12 cellular contexts compared by ENCODE assay signal in genomic region chr20:19706463-19706862, GRCh38. TPM values are rescaled to one million over a fixed set of nuclear protein-coding genes. Genes with fewer than 3 reads are reported as not detected.
DNase-seq lines count a peak whose midpoint lies in the region; ATAC-seq and TF ChIP-seq lines count a peak whose summit lies in the region.
"Had no signal": no experiment of that assay in that cellular context is flagged by ENCODE, and none has a peak within 500 bp of the region (broad histone marks: within the 10 kb centered on the region; RNA-seq: fewer than 3 reads in every experiment).

No MANE protein-coding gene starts in this region.

- H3K27me3 ChIP-seq in Karpas-422 (ENCODE audit: low read length) (no peaks in the 10 kb centered on the region), endodermal cell (ENCODE audit: control insufficient read depth, insufficient read depth, low read length, poor library complexity, severe bottlenecking) (no peaks in the 10 kb centered on the region)
- H3K27me3 ChIP-seq: breast epithelium, uterus had no signal

- H3K27ac Mint-ChIP-seq in memory B cell (no peak overlapping the region), endodermal cell (no peak overlapping the region)
- H3K27ac Mint-ChIP-seq in activated naive CD4-positive, alpha-beta T cell treated with anti-CD3 and anti-CD28 coated beads for 36 hours = no peak overlapping the region
- H3K27ac Mint-ChIP-seq: activated CD4-positive, alpha-beta T cell treated with anti-CD3 and anti-CD28 coated beads for 36 hours had no signal

- H3K4me3 Mint-ChIP-seq in memory B cell = no peak overlapping the region
- H3K4me3 Mint-ChIP-seq in endodermal cell = no peak overlapping the region
- no peak overlapping the region for H3K4me3 Mint-ChIP-seq in activated naive CD4-positive, alpha-beta T cell treated with anti-CD3 and anti-CD28 coated beads for 36 hours
- H3K4me3 Mint-ChIP-seq: activated CD4-positive, alpha-beta T cell treated with anti-CD3 and anti-CD28 coated beads for 36 hours had no signal

- H3K79me2 ChIP-seq in Karpas-422 (ENCODE audit: low read length) = no peaks in the 10 kb centered on the region

- peak; percentile 83 for DNase-seq in Karpas-422
- peak; percentile 30 to 54 for DNase-seq in memory B cell (ENCODE audit: low spot score in 2 of 2)
- DNase-seq in kidney glomerular epithelial cell (lab: John Stamatoyannopoulos, UW) = no peak
- DNase-seq in endodermal cell = no peak
- no peak for DNase-seq in activated naive CD4-positive, alpha-beta T cell treated with anti-CD3 and anti-CD28 coated beads for 36 hours
- DNase-seq: activated CD4-positive, alpha-beta T cell treated with anti-CD3 and anti-CD28 coated beads for 36 hours; uterus had no signal

- H3K9me3 Mint-ChIP-seq in memory B cell (peaks cover 7% of the 10 kb centered on the region), endodermal cell (peaks cover 14% of the 10 kb centered on the region)
- H3K9me3 Mint-ChIP-seq in activated naive CD4-positive, alpha-beta T cell treated with anti-CD3 and anti-CD28 coated beads for 36 hours = peaks cover 6% of the 10 kb centered on the region

- 96 to 100% methylated on average over 4 of the region's 4 CpGs for WGBS in endodermal cell (ENCODE audit: insufficient coverage in 1 of 2, insufficient read length in 1 of 2), 2 experiments

- H3K4me2 ChIP-seq in Karpas-422 (ENCODE audit: low read depth, low read length, poor library complexity, severe bottlenecking) = peak overlapping the region; percentile 50

- H3K36me3 Mint-ChIP-seq in memory B cell = peaks cover 5% of the 10 kb centered on the region
- peaks cover 4% of the 10 kb centered on the region for H3K36me3 Mint-ChIP-seq in endodermal cell (ENCODE audit: low read depth)
- no peaks in the 10 kb centered on the region for H3K36me3 Mint-ChIP-seq in activated naive CD4-positive, alpha-beta T cell treated with anti-CD3 and anti-CD28 coated beads for 36 hours (ENCODE audit: low read depth)

- 0 out of 2 replicates have a peak, but pooled peaks cover 4% of the 10 kb centered on the region for H3K36me3 ChIP-seq in Karpas-422 (ENCODE audit: insufficient read depth, low read length)
- no peaks in the 10 kb centered on the region for H3K36me3 ChIP-seq in endodermal cell (ENCODE audit: control insufficient read depth, insufficient read depth, low read length)
- H3K36me3 ChIP-seq: breast epithelium, SJSA1, uterus had no signal

- H3K4me3 ChIP-seq in Karpas-422 (ENCODE audit: low read length) (peak overlapping the region; percentile 7; the same call in 1 of the 2 replicates), endodermal cell (ENCODE audit: low read length) (no peak overlapping the region)
- H3K4me3 ChIP-seq: breast epithelium, SJSA1, uterus had no signal

- no peak for TF ChIP-seq CTCF in endodermal cell (conservative IDR thresholded peaks at IDR 0.05)

- H3K4me1 ChIP-seq in Karpas-422 (ENCODE audit: low read length) = peaks cover 62% of the 10 kb centered on the region
- no peaks in the 10 kb centered on the region for H3K4me1 ChIP-seq in endodermal cell (ENCODE audit: control insufficient read depth, insufficient read depth, low read length)
- H3K4me1 ChIP-seq: breast epithelium, SJSA1 had no signal

- no peaks in the 10 kb centered on the region for H4K20me1 ChIP-seq in Karpas-422 (ENCODE audit: insufficient read depth, low read depth, low read length)

- H3K4me1 Mint-ChIP-seq in memory B cell (peaks cover 20% of the 10 kb centered on the region), endodermal cell (peaks cover 14% of the 10 kb centered on the region)
- H3K4me1 Mint-ChIP-seq in activated naive CD4-positive, alpha-beta T cell treated with anti-CD3 and anti-CD28 coated beads for 36 hours (ENCODE audit: low read depth) = no peaks in the 10 kb centered on the region
- H3K4me1 Mint-ChIP-seq: activated CD4-positive, alpha-beta T cell treated with anti-CD3 and anti-CD28 coated beads for 36 hours had no signal

- H2AFZ ChIP-seq in Karpas-422 (ENCODE audit: low read length) = no peak overlapping the region

- peak overlapping the region; percentile 72 for H3K27ac ChIP-seq in Karpas-422 (ENCODE audit: low read length)
- no peak overlapping the region for H3K27ac ChIP-seq in endodermal cell (ENCODE audit: low read depth, low read length)
- H3K27ac ChIP-seq: breast epithelium, SJSA1, uterus had no signal

- H3K9me3 ChIP-seq in Karpas-422 (ENCODE audit: low read length) (peaks cover 4% of the 10 kb centered on the region; the same call in 1 of the 2 replicates), endodermal cell (ENCODE audit: control insufficient read depth, low read length) (peaks cover 13% of the 10 kb centered on the region)
- H3K9me3 ChIP-seq: SJSA1, uterus had no signal

- H3K27me3 Mint-ChIP-seq in memory B cell (no peaks in the 10 kb centered on the region), endodermal cell (ENCODE audit: insufficient read depth) (peaks cover 17% of the 10 kb centered on the region)
- peaks cover 2% of the 10 kb centered on the region for H3K27me3 Mint-ChIP-seq in activated naive CD4-positive, alpha-beta T cell treated with anti-CD3 and anti-CD28 coated beads for 36 hours (ENCODE audit: low read depth)

- H3K9ac ChIP-seq in Karpas-422 (ENCODE audit: low read length) (peak overlapping the region; percentile 25; the same call in 1 of the 2 replicates), endodermal cell (ENCODE audit: extremely low read depth, low read length, poor library complexity, severe bottlenecking) (no peak overlapping the region)

- intact Hi-C loops in activated naive CD4-positive, alpha-beta T cell treated with anti-CD3 and anti-CD28 coated beads for 36 hours (cut with micrococcal nuclease) = no loop called here

- H3K9me2 ChIP-seq in Karpas-422 (replicated peaks; ENCODE audit: insufficient read depth, low read length) = no peaks in the 10 kb centered on the region

- CTCF ChIA-PET in activated naive CD4-positive, alpha-beta T cell treated with anti-CD3 and anti-CD28 coated beads for 36 hours (lab: Charles Lee) = interaction anchor here (2.6 kb wide), 1 partner anchor 13 kb away, joined by 9 read pairs; no protein-coding TSS in a partner anchor

- ATAC-seq in GM18868 (IDR thresholded peaks at IDR 0.05; ENCODE audit: unreplicated experiment) = peak; percentile 96
- peak; percentile 54 for ATAC-seq in GM21737 (IDR thresholded peaks at IDR 0.05; ENCODE audit: unreplicated experiment)
- peak; percentile 96 for ATAC-seq in memory B cell (ENCODE audit: low read depth)
- no peak for ATAC-seq in HG02885 (IDR thresholded peaks at IDR 0.05; ENCODE audit: poor library complexity, unreplicated experiment)
- ATAC-seq: activated CD4-positive, alpha-beta T cell treated with anti-CD3 and anti-CD28 coated beads for 36 hours had no signal

RNA-seq across cellular contexts. Expression of gene RIN2, which starts 51.6 kb away (rescaled TPM):
- 1.7 and 3.3 TPM in 2 replicates for total RNA-seq in Karpas-422 (2014; rRNA removed; shearing (Covaris generic); ENCODE audit: low replicate concordance)
- 10 to 100 TPM; 17.0 to 19.6 TPM for total RNA-seq in endodermal cell
- 15.3 TPM for polyA plus RNA-seq in endodermal cell (2013, experiment 1 of 2)
- polyA plus RNA-seq in endodermal cell (2013, experiment 2 of 2) = 15.4 TPM
- total RNA-seq in activated naive CD4-positive, alpha-beta T cell treated with anti-CD3 and anti-CD28 coated beads for 36 hours = not detected
- total RNA-seq: activated CD4-positive, alpha-beta T cell treated with anti-CD3 and anti-CD28 coated beads for 36 hours had no signal

Comparison
In these comparisons a context has a peak if more than half of its experiments do, and no peak if none do; other contexts are left out.
1. DNase-seq: peak in Karpas-422 (single experiment) and memory B cell (2 of 2); none in kidney glomerular epithelial cell (single experiment), endodermal cell (single experiment) and activated naive CD4-positive, alpha-beta T cell treated with anti-CD3 and anti-CD28 coated beads for 36 hours (single experiment).